Comparison of ENCODE assay signal across 7 cellular contexts in genomic region chr2:210476194-210477128, GRCh38. TPM values are rescaled to one million over a fixed set of nuclear protein-coding genes. Genes with fewer than 3 reads are reported as not detected.
DNase-seq lines count a peak whose midpoint lies in the region; ATAC-seq and TF ChIP-seq lines count a peak whose summit lies in the region.

LANCL1 (minus strand) TSS chr2:210476759; CDS start chr2:210476396, 363 bp downstream.

- no peaks in the 10 kb centered on the region for H3K9me2 ChIP-seq in hepatocyte (replicated peaks; ENCODE audit: insufficient read depth)

- TF ChIP-seq POLR2A in GM18505 (IDR thresholded peaks at IDR 0.05; ENCODE audit: borderline replicate concordance, extremely low read depth, insufficient read depth, insufficient read length) = peak; percentile 81

- peak within 1 kb of the TSS; percentile 63 for H3K27ac ChIP-seq in hepatocyte

- peak within 1 kb of the TSS; percentile 80 for H3K4me2 ChIP-seq in hepatocyte

- H3K4me3 ChIP-seq in hepatocyte = peak within 1 kb of the TSS; percentile 52

- H3K27me3 ChIP-seq in hepatocyte = no peaks in the 10 kb centered on the region

- peaks cover 7% of the 10 kb centered on the region for H3K4me1 ChIP-seq in hepatocyte (ENCODE audit: insufficient read depth)

- TF ChIP-seq CTCF in hepatocyte (IDR thresholded peaks at IDR 0.05; ENCODE audit: poor library complexity) = no peak

- H3K9me3 ChIP-seq in hepatocyte (ENCODE audit: low read depth) = no peaks in the 10 kb centered on the region

- H4K20me1 ChIP-seq in hepatocyte (ENCODE audit: insufficient read depth, poor library complexity, severe bottlenecking) = no peaks in the 10 kb centered on the region

- H3K79me2 ChIP-seq in hepatocyte = peaks cover 19% of the 10 kb centered on the region

- ATAC-seq in GM18505 (IDR thresholded peaks at IDR 0.05; ENCODE audit: unreplicated experiment) = peak; percentile 100
- peak; percentile 100 for ATAC-seq in HG02970 (IDR thresholded peaks at IDR 0.05; ENCODE audit: low FRiP score, unreplicated experiment)

- H3K36me3 ChIP-seq in hepatocyte (replicated peaks; ENCODE audit: insufficient read depth, low read depth) = no peaks in the 10 kb centered on the region

- peak within 1 kb of the TSS; percentile 76 for H2AFZ ChIP-seq in hepatocyte

- DNase-seq in NCI-H2029 (lab: John Stamatoyannopoulos, UW) (peak; percentile 88), T1000 (lab: John Stamatoyannopoulos, UW) (peak; percentile 64), astrocyte of the hippocampus (ENCODE audit: low read depth, low spot score) (peak; percentile 92), hepatocyte (ENCODE audit: low spot score) (peak; percentile 92), renal cortical epithelial cell (ENCODE audit: low read depth) (peak; percentile 82)

- WGBS in hepatocyte (ENCODE audit: low lambda C conversion rate, missing lambda C conversion rate) = under 1% methylated on average over 45 of the region's 49 CpGs

RNA-seq across cellular contexts. Expression of gene LANCL1, which starts in this region (rescaled TPM):
- total RNA-seq in hepatocyte (40.2 and 43.7 TPM in 2 replicates), renal cortical epithelial cell (39.9 and 95.0 TPM in 2 replicates)
- polyA plus RNA-seq in hepatocyte = 13.5 and 22.7 TPM in 2 replicates

Comparison
In these comparisons a context has a peak if more than half of its experiments do, and no peak if none do; other contexts are left out.
1. Peak in every context shown above with its lines: DNase-seq, ATAC-seq, H3K4me3 ChIP-seq and H3K27ac ChIP-seq.